Comparison of ENCODE assay signal across 9 cellular contexts in the genomic region with DNA sequence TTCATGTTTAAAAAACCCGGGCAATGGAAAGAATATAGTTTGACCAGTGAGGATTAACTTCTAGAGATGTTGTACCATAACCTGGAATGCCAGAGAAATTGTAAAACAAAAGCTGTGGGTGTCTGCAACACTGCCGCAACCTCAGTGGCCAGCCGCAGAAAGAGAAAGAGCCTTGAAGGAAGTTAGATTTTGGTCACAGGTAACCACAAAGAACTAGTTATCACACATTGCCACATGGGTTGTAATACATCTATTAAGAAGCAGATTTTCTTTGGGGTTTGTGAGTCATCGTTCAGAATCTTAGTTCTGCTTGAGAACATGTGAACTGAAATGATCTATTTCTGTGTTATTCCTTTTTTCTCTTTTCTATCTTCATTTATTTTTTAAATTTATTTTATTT.
DNase-seq lines count a peak whose midpoint lies in the region; ATAC-seq and TF ChIP-seq lines count a peak whose summit lies in the region.
"Had no signal": no experiment of that assay in that cellular context is flagged by ENCODE, and none has a peak within 500 bp of the region (broad histone marks: within the 10 kb centered on the region; RNA-seq: fewer than 3 reads in every experiment).

No MANE protein-coding gene starts in this region.

- H3K9me3 ChIP-seq in Caco-2, result no peaks in the 10 kb centered on the region
- H3K9me3 ChIP-seq: thoracic aorta had no signal

- peaks cover 4% of the 10 kb centered on the region; the same call in 1 of the 2 replicates for H3K4me1 ChIP-seq in Caco-2

- H3K36me3 Mint-ChIP-seq in central memory CD8-positive, alpha-beta T cell (ENCODE audit: insufficient read depth), result no peaks in the 10 kb centered on the region
- H3K36me3 Mint-ChIP-seq in Caco-2 (ENCODE audit: insufficient read depth, unreplicated experiment) (no peaks in the 10 kb centered on the region), osteocyte (ENCODE audit: unreplicated experiment) (peaks cover 7% of the 10 kb centered on the region)

- no TSS peak for BruUV-seq in Caco-2 (replicated peaks; lab: Mats Ljungman, UMichigan)

- H3K9me3 Mint-ChIP-seq in central memory CD8-positive, alpha-beta T cell, result no peaks in the 10 kb centered on the region
- H3K9me3 Mint-ChIP-seq in Caco-2 (ENCODE audit: unreplicated experiment), result no peaks in the 10 kb centered on the region
- peaks cover 11% of the 10 kb centered on the region for H3K9me3 Mint-ChIP-seq in osteocyte (ENCODE audit: unreplicated experiment)

- no peaks in the 10 kb centered on the region for H3K36me3 ChIP-seq in Caco-2 (ENCODE audit: control insufficient read depth, insufficient read depth, low read length)
- H3K36me3 ChIP-seq: thoracic aorta had no signal

- H3K27me3 Mint-ChIP-seq in central memory CD8-positive, alpha-beta T cell, result peaks cover 80% of the 10 kb centered on the region
- peaks cover 4% of the 10 kb centered on the region for H3K27me3 Mint-ChIP-seq in Caco-2 (ENCODE audit: insufficient read depth, unreplicated experiment)
- peaks cover 8% of the 10 kb centered on the region for H3K27me3 Mint-ChIP-seq in osteocyte (ENCODE audit: unreplicated experiment)

- H3K4me3 ChIP-seq in GM12865 (ENCODE audit: low read depth, low read length) (no peak overlapping the region), NB4 (ENCODE audit: low read depth, low read length) (no peak overlapping the region), Caco-2 (ENCODE audit: low read depth, low read length) (no peak overlapping the region)
- H3K4me3 ChIP-seq: thoracic aorta had no signal

- POLR2A ChIA-PET in Caco-2 (lab: Charles Lee), result no interaction called here

- no peak for TF ChIP-seq CTCF in GM12865 (IDR thresholded peaks at IDR 0.05; ENCODE audit: insufficient read depth, low read depth, low read length, missing control alignments)
- TF ChIP-seq CTCF in NB4 (IDR thresholded peaks at IDR 0.05; ENCODE audit: low read depth, low read length), result no peak
- TF ChIP-seq CTCF in omental fat pad (IDR thresholded peaks at IDR 0.05), result no peak
- no peak for TF ChIP-seq CTCF in Caco-2 (IDR thresholded peaks at IDR 0.05; ENCODE audit: insufficient read depth in 1 of 2, low read depth in 1 of 2, low read length in 1 of 2, severe bottlenecking in 1 of 2, unreplicated experiment in 1 of 2)
- TF ChIP-seq CTCF in osteocyte (IDR thresholded peaks at IDR 0.05), result no peak

- TF ChIP-seq POLR2A in NB4 (IDR thresholded peaks at IDR 0.05; ENCODE audit: extremely low read depth, insufficient read length), result no peak

- ATAC-seq in GM21717 (IDR thresholded peaks at IDR 0.05; ENCODE audit: unreplicated experiment), result peak; percentile 94
- ATAC-seq in central memory CD8-positive, alpha-beta T cell (replicated peaks; ENCODE audit: extremely low read depth, poor library complexity, severe bottlenecking), result peak; percentile 88
- ATAC-seq in omental fat pad (ENCODE audit: low FRiP score), result no peak

- H3K27me3 ChIP-seq in Caco-2 (replicated peaks; ENCODE audit: control insufficient read depth, insufficient read depth, low read length), result no peaks in the 10 kb centered on the region

- CTCF ChIA-PET in Caco-2 (lab: Charles Lee), result no interaction called here

- peaks cover 18% of the 10 kb centered on the region for H3K4me1 Mint-ChIP-seq in central memory CD8-positive, alpha-beta T cell
- H3K4me1 Mint-ChIP-seq in Caco-2 (ENCODE audit: low read depth, unreplicated experiment) (peaks cover 5% of the 10 kb centered on the region), osteocyte (ENCODE audit: unreplicated experiment) (peaks cover 28% of the 10 kb centered on the region)

- H3K27ac Mint-ChIP-seq in central memory CD8-positive, alpha-beta T cell (ENCODE audit: low read depth), result no peak overlapping the region
- H3K27ac Mint-ChIP-seq in Caco-2 (ENCODE audit: unreplicated experiment), result no peak overlapping the region
- H3K27ac Mint-ChIP-seq in osteocyte (ENCODE audit: unreplicated experiment), result no peak overlapping the region

- intact Hi-C loops in Caco-2 (cut with micrococcal nuclease; ENCODE audit: unreplicated experiment), result no loop called here

- no peak overlapping the region for H3K4me3 Mint-ChIP-seq in central memory CD8-positive, alpha-beta T cell
- H3K4me3 Mint-ChIP-seq in Caco-2 (ENCODE audit: unreplicated experiment), result no peak overlapping the region
- H3K4me3 Mint-ChIP-seq in osteocyte (ENCODE audit: unreplicated experiment), result no peak overlapping the region

- peak; percentile 44 for DNase-seq in GM12865 (ENCODE audit: low read depth)
- DNase-seq in NB4 (ENCODE audit: low read depth), result peak; percentile 87
- peak in 1 of 2 donors; percentile 33 for DNase-seq in central memory CD8-positive, alpha-beta T cell (ENCODE audit: low spot score in 2 of 2)
- no peak for DNase-seq in omental fat pad (ENCODE audit: low spot score)
- no peak for DNase-seq in NCI-H446 treated with DMSO at 0.1 percent for 48 hours (lab: John Stamatoyannopoulos, UW)
- no peak for DNase-seq in Caco-2
- no peak for DNase-seq in osteocyte (ENCODE audit: extremely low spot score, unreplicated experiment)

Comparison
In these comparisons a context has a peak if more than half of its experiments do, and no peak if none do; other contexts are left out.
1. DNase-seq: peak in GM12865 (single experiment) and NB4 (single experiment); none in omental fat pad (single experiment), NCI-H446 treated with DMSO at 0.1 percent for 48 hours (single experiment), Caco-2 (0 of 2) and osteocyte (single experiment).